Comparison of ENCODE assay signal across 12 cellular contexts in genomic region chr3:152316318-152316717, GRCh38. TPM values are rescaled to one million over a fixed set of nuclear protein-coding genes. Genes with fewer than 3 reads are reported as not detected.
A peak's percentile ranks its signal among the peaks of the same experiment; 100 is the strongest.
DNase-seq lines count a peak whose midpoint lies in the region; ATAC-seq, FAIRE-seq and TF ChIP-seq lines count a peak whose summit lies in the region.
"Had no signal": no experiment of that assay in that cellular context is flagged by ENCODE, and none has a peak within 500 bp of the region (broad histone marks: within the 10 kb centered on the region; RNA-seq: fewer than 3 reads in every experiment).

No MANE protein-coding gene starts in this region.

- H3K4me3 Mint-ChIP-seq in activated CD4-positive, alpha-beta T cell treated with anti-CD3 and anti-CD28 coated beads for 36 hours = peak overlapping the region; percentile 6
- H3K4me3 Mint-ChIP-seq in HFFc6 (no peak overlapping the region), endothelial cell (ENCODE audit: unreplicated experiment) (no peak overlapping the region)
- H3K4me3 Mint-ChIP-seq: activated naive CD8-positive, alpha-beta T cell treated with anti-CD3 and anti-CD28 coated beads, Interleukin-2, amount 10 ng/mL, durations not matched to agents 7 days and 5 days had no signal

- no peaks in the 10 kb centered on the region for H3K27me3 Mint-ChIP-seq in activated CD4-positive, alpha-beta T cell treated with anti-CD3 and anti-CD28 coated beads for 36 hours
- no peaks in the 10 kb centered on the region; the same call in 1 of the 2 replicates for H3K27me3 Mint-ChIP-seq in HFFc6 (ENCODE audit: insufficient read depth)
- no peaks in the 10 kb centered on the region for H3K27me3 Mint-ChIP-seq in endothelial cell (ENCODE audit: unreplicated experiment)
- H3K27me3 Mint-ChIP-seq: activated naive CD8-positive, alpha-beta T cell treated with anti-CD3 and anti-CD28 coated beads, Interleukin-2, amount 10 ng/mL, durations not matched to agents 7 days and 5 days had no signal

- TF ChIP-seq CTCF in HFFc6 (IDR thresholded peaks at IDR 0.05) = no peak
- no peak for TF ChIP-seq CTCF in endothelial cell of umbilical vein (IDR thresholded peaks at IDR 0.05; ENCODE audit: extremely low read depth in 1 of 2, insufficient read depth in 1 of 2, low read depth in 1 of 2, low read length in 2 of 2)
- no peak for TF ChIP-seq CTCF in endothelial cell (IDR thresholded peaks at IDR 0.05; ENCODE audit: unreplicated experiment)
- no peak for TF ChIP-seq CTCF in adrenal gland (IDR thresholded peaks at IDR 0.05)

- peak overlapping the region; percentile 81 for H3K27ac Mint-ChIP-seq in activated CD4-positive, alpha-beta T cell treated with anti-CD3 and anti-CD28 coated beads for 36 hours
- peak overlapping the region; percentile 36; the same call in 1 of the 2 replicates for H3K27ac Mint-ChIP-seq in HFFc6
- H3K27ac Mint-ChIP-seq in endothelial cell (ENCODE audit: unreplicated experiment) = no peak overlapping the region
- H3K27ac Mint-ChIP-seq: activated naive CD8-positive, alpha-beta T cell treated with anti-CD3 and anti-CD28 coated beads, Interleukin-2, amount 10 ng/mL, durations not matched to agents 7 days and 5 days had no signal

- H3K4me2 ChIP-seq in endothelial cell of umbilical vein (ENCODE audit: insufficient read depth, low read length) = peak overlapping the region; percentile 72

- H3K9me1 ChIP-seq in endothelial cell of umbilical vein (replicated peaks; ENCODE audit: control insufficient read depth, extremely low read depth, insufficient read depth, low read length) = no peaks in the 10 kb centered on the region

- H3K27ac ChIP-seq in endothelial cell of umbilical vein (ENCODE audit: insufficient read depth, low read depth, low read length) (peak overlapping the region; percentile 83), small intestine (ENCODE audit: low read depth in 1 of 2, low read length in 1 of 2) (peak overlapping the region; percentile 4 to 36), adrenal gland (no peak overlapping the region)

- intact Hi-C loops in activated CD4-positive, alpha-beta T cell treated with anti-CD3 and anti-CD28 coated beads for 36 hours (cut with DNase I, micrococcal nuclease) = no loop called here
- intact Hi-C loops in endothelial cell of umbilical vein (cut with micrococcal nuclease) (loop anchor here (2.0 to 5.0 kb wide), 2 partner anchors 14 to 339 kb away; no protein-coding TSS in a partner anchor), adrenal gland (cut with DNase I) (no loop called here)

- dilution Hi-C loops in endothelial cell of umbilical vein (cut with MboI; ENCODE audit: extremely low pct_ligation_motif_present, low sequenced_read_pairs) = no loop called here

- POLR2A ChIA-PET in activated CD4-positive, alpha-beta T cell treated with anti-CD3 and anti-CD28 coated beads for 36 hours (lab: Charles Lee) = no interaction called here
- POLR2A ChIA-PET in endothelial cell of umbilical vein (lab: Charles Lee) = interaction anchor here (2.7 kb wide), 1 partner anchor 12 kb away, joined by 14 read pairs; no protein-coding TSS in a partner anchor

- 86 to 95% (median 95%) methylated on average over 1 of the region's 1 CpG for WGBS in small intestine, 3 donors
- WGBS in adrenal gland, 4 donors = 88 to 100% (median 96%) methylated on average over 1 of the region's 1 CpG

- H3K4me3 ChIP-seq in endothelial cell of umbilical vein (replicated peaks in 1 of 3; ENCODE audit: insufficient read depth in 1 of 3, low read depth in 1 of 3, low read length in 3 of 3) (no peak overlapping the region), small intestine (ENCODE audit: low read depth in 1 of 2, low read length in 2 of 2) (no peak overlapping the region), adrenal gland (no peak overlapping the region)

- BruUV-seq in endothelial cell of umbilical vein (replicated peaks; lab: Mats Ljungman, UMichigan) = no TSS peak

- H3K79me2 ChIP-seq in endothelial cell of umbilical vein (ENCODE audit: control insufficient read depth, insufficient read depth, low read length) = peaks cover 84% of the 10 kb centered on the region

- H4K20me1 ChIP-seq in endothelial cell of umbilical vein (replicated peaks; ENCODE audit: control insufficient read depth, extremely low read depth, insufficient read depth, low read length) = no peaks in the 10 kb centered on the region

- CTCF ChIA-PET in activated CD4-positive, alpha-beta T cell treated with anti-CD3 and anti-CD28 coated beads for 36 hours (lab: Charles Lee) = interaction anchor here (1.7 to 2.6 kb wide), 3 partner anchors 12 to 127 kb away, joined by 4 to 6 read pairs (median 5); no protein-coding TSS in a partner anchor
- CTCF ChIA-PET in endothelial cell of umbilical vein (lab: Charles Lee) = interaction anchor here (0.7 to 4.8 kb wide), 5 partner anchors 11 to 128 kb away, joined by 3 to 32 read pairs (median 5); no protein-coding TSS in a partner anchor

- TF ChIP-seq POLR2A in endothelial cell of umbilical vein (IDR thresholded peaks at IDR 0.05; ENCODE audit: low read depth, low read length) (no peak), adrenal gland (IDR thresholded peaks at IDR 0.05) (no peak)

- H3K36me3 Mint-ChIP-seq in activated CD4-positive, alpha-beta T cell treated with anti-CD3 and anti-CD28 coated beads for 36 hours (ENCODE audit: low read depth) = peaks cover 54% of the 10 kb centered on the region
- peaks cover 36% of the 10 kb centered on the region for H3K36me3 Mint-ChIP-seq in HFFc6 (ENCODE audit: low read depth)
- H3K36me3 Mint-ChIP-seq in endothelial cell (ENCODE audit: low read depth, unreplicated experiment) = no peaks in the 10 kb centered on the region

- peak overlapping the region; percentile 75 for H3K9ac ChIP-seq in endothelial cell of umbilical vein (replicated peaks; ENCODE audit: extremely low read depth, insufficient read depth, low read length)

- FAIRE-seq in endothelial cell of umbilical vein (lab: Jason Lieb, UNC) (no peak), small intestine (lab: Jason Lieb, UNC) (no peak)

- H3K27me3 ChIP-seq in endothelial cell of umbilical vein (ENCODE audit: control insufficient read depth in 2 of 2, insufficient read depth in 2 of 2, low read length in 2 of 2) (no peaks in the 10 kb centered on the region), small intestine (ENCODE audit: control insufficient read depth in 2 of 2, insufficient read depth in 2 of 2, low read length in 2 of 2) (no peaks in the 10 kb centered on the region), adrenal gland (no peaks in the 10 kb centered on the region)

- peaks cover 80% of the 10 kb centered on the region for H3K4me1 Mint-ChIP-seq in activated CD4-positive, alpha-beta T cell treated with anti-CD3 and anti-CD28 coated beads for 36 hours
- H3K4me1 Mint-ChIP-seq in HFFc6 (ENCODE audit: low read depth) = peaks cover 77% of the 10 kb centered on the region
- H3K4me1 Mint-ChIP-seq in endothelial cell (ENCODE audit: unreplicated experiment) = peaks cover 16% of the 10 kb centered on the region

- peaks cover 0 to 4% of the 10 kb centered on the region in 2 experiments for H3K36me3 ChIP-seq in endothelial cell of umbilical vein (ENCODE audit: control insufficient read depth in 2 of 2, extremely low read depth in 1 of 2, insufficient read depth in 2 of 2, low read length in 2 of 2)
- peaks cover 0 to 1% of the 10 kb centered on the region in 2 donors for H3K36me3 ChIP-seq in small intestine (ENCODE audit: control insufficient read depth in 2 of 2, insufficient read depth in 2 of 2, low read length in 2 of 2)
- H3K36me3 ChIP-seq in adrenal gland (replicated peaks in 1 of 2) = no peaks in the 10 kb centered on the region

- ATAC-seq in activated CD4-positive, alpha-beta T cell treated with anti-CD3 and anti-CD28 coated beads for 36 hours = no peak
- no peak for ATAC-seq in HG03571 (IDR thresholded peaks at IDR 0.05; ENCODE audit: unreplicated experiment)

- no peak overlapping the region for H2AFZ ChIP-seq in endothelial cell of umbilical vein (ENCODE audit: low read depth, low read length)

- H3K4me1 ChIP-seq in endothelial cell of umbilical vein (ENCODE audit: control insufficient read depth, extremely low read depth, insufficient read depth, low read length) (peaks cover 76% of the 10 kb centered on the region), small intestine (ENCODE audit: control insufficient read depth in 2 of 2, insufficient read depth in 1 of 2, low read depth in 1 of 2, low read length in 1 of 2) (peaks cover 0 to 3% of the 10 kb centered on the region in 2 donors), adrenal gland (replicated peaks in 1 of 2) (peaks cover 0 to 54% of the 10 kb centered on the region in 2 donors)

- H3K9me3 Mint-ChIP-seq in activated CD4-positive, alpha-beta T cell treated with anti-CD3 and anti-CD28 coated beads for 36 hours (ENCODE audit: low read depth) = no peaks in the 10 kb centered on the region
- H3K9me3 Mint-ChIP-seq in HFFc6 (no peaks in the 10 kb centered on the region), endothelial cell (ENCODE audit: unreplicated experiment) (no peaks in the 10 kb centered on the region)
- H3K9me3 Mint-ChIP-seq: activated naive CD8-positive, alpha-beta T cell treated with anti-CD3 and anti-CD28 coated beads, Interleukin-2, amount 10 ng/mL, durations not matched to agents 7 days and 5 days had no signal

- DNase-seq in activated CD4-positive, alpha-beta T cell treated with anti-CD3 and anti-CD28 coated beads for 36 hours = no peak
- no peak for DNase-seq in activated CD4-positive, alpha-beta T cell treated with anti-CD3 and anti-CD28 coated beads for 1 hour
- DNase-seq in HFFc6 (no peak), endothelial cell of umbilical vein (ENCODE audit: low read depth, low spot score) (no peak), small intestine (no peak), endothelial cell (ENCODE audit: low spot score) (no peak), adrenal gland (no peak)
- DNase-seq: activated CD4-positive, alpha-beta T cell treated with anti-CD3 and anti-CD28 coated beads, Interleukin-2, amount 50 U/mL, for 1 hour; activated naive CD8-positive, alpha-beta T cell treated with anti-CD3 and anti-CD28 coated beads, Interleukin-2, amount 10 ng/mL, durations not matched to agents 7 days and 5 days; DMS 273 treated with DMSO at 0.1 percent for 48 hours; NCI-H510A had no signal

- no peaks in the 10 kb centered on the region for H3K9me3 ChIP-seq in endothelial cell of umbilical vein (replicated peaks; ENCODE audit: control insufficient read depth, insufficient read depth, low read length)
- H3K9me3 ChIP-seq in small intestine (ENCODE audit: control insufficient read depth, low read depth) = no peaks in the 10 kb centered on the region
- H3K9me3 ChIP-seq in adrenal gland (replicated peaks in 1 of 3) = no peaks in the 10 kb centered on the region

RNA-seq across cellular contexts. Expression of gene MBNL1, which starts 47.6 kb away (rescaled TPM):
- total RNA-seq in activated CD4-positive, alpha-beta T cell treated with anti-CD3 and anti-CD28 coated beads for 36 hours = 100 to 1,000 TPM; 317 to 481 TPM
- total RNA-seq in HFFc6 (2021; fragmentation: NEBNext Ultra II Directional; extraction: Animal tissue kit (Norgen Biotek cat#: 25700)) = 100 to 1,000 TPM; 200 to 291 (median 244) TPM
- total RNA-seq in endothelial cell of umbilical vein (362 and 385 TPM in 2 replicates), endothelial cell (ENCODE audit: unreplicated experiment) (54.1 TPM), adrenal gland (100 to 1,000 TPM in 6 of 8 donors, 10 to 100 TPM in 2; 85.5 to 252 (median 149) TPM)
- polyA plus RNA-seq in endothelial cell of umbilical vein (151 and 179 TPM in 2 replicates), small intestine (10 to 100 TPM; 39.6 to 41.2 (median 40.0) TPM), adrenal gland (10 to 100 TPM; 30.6 to 63.8 (median 36.2) TPM)
- polyA plus RNA-seq in endothelial cell of umbilical vein (2011; cell fraction: cytosol; rRNA removed) = 158 and 192 TPM in 2 replicates
- 245 and 296 TPM in 2 replicates for polyA plus RNA-seq in endothelial cell of umbilical vein (2011; cell fraction: nucleus; rRNA removed)
- polyA plus RNA-seq in endothelial cell of umbilical vein (2012) = 100 and 148 TPM in 2 replicates
- polyA minus RNA-seq in endothelial cell of umbilical vein = 604 and 704 TPM in 2 replicates
- 107 TPM for polyA minus RNA-seq in endothelial cell of umbilical vein (2011; cell fraction: cytosol; rRNA and poly(A)+ RNA removed)
- 897 and 1,083 TPM in 2 replicates for polyA minus RNA-seq in endothelial cell of umbilical vein (2011; cell fraction: nucleus; rRNA and poly(A)+ RNA removed)

Comparison
In these comparisons a context has a peak if more than half of its experiments do, and no peak if none do; other contexts are left out.
1. H3K27ac ChIP-seq: peak in endothelial cell of umbilical vein (single experiment) and small intestine (2 of 2); none in adrenal gland (0 of 5).